In the genomic region with DNA sequence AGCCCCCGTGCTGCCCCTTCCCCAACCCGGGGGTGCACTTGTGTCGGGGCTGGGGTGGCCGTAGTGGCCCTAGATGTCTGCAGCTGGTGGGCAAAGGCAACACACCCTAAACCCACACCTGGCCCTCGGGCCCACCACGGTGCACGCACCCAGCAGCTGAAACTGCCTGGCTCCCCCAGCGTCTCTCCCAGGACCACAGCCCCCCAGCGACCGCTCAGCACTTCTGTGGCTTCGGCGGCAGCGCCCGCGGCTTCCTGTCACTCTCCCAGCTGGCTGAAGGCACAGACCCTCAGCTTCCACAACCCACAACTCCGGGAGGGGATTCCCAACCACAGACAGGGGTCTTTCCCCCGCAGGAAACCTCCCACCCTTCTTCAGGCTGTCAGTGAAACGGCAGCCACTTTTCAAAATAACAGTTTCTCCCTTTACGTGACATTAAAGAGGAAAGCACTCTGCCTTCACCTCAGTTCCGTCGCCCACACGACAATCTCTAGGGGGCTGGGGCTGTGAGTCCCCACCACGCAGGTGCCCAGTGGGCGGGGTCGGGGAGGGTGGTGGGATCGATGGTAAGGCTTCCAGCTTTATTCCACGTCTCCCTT, we compare ENCODE assay signal across 9 cellular contexts. TPM values are rescaled to one million over a fixed set of nuclear protein-coding genes. Genes with fewer than 3 reads are reported as not detected.
DNase-seq lines count a peak whose midpoint lies in the region; ATAC-seq and TF ChIP-seq lines count a peak whose summit lies in the region.
"Had no signal": no experiment of that assay in that cellular context is flagged by ENCODE, and none has a peak within 500 bp of the region (broad histone marks: within the 10 kb centered on the region; RNA-seq: fewer than 3 reads in every experiment).

No MANE protein-coding gene starts in this region.

- TF ChIP-seq CTCF in lung (IDR thresholded peaks at IDR 0.05; ENCODE audit: control extremely low read depth, extremely low read depth) (no peak), foreskin keratinocyte (conservative IDR thresholded peaks at IDR 0.05) (no peak)

- peak overlapping the region; percentile 81 for H3K27ac ChIP-seq in adipose tissue (ENCODE audit: low read depth, low read length)
- peak overlapping the region; percentile 74 to 84 for H3K27ac ChIP-seq in lung (ENCODE audit: low read depth in 1 of 2, low read length in 1 of 2)
- no peak overlapping the region for H3K27ac ChIP-seq in foreskin keratinocyte

- peak overlapping the region; percentile 74 for H3K27ac Mint-ChIP-seq in stimulated activated memory B cell treated with anti-CD40 and anti-IgM and Interleukin-4, amounts not matched to agents 10 μg/mL and 1 μg/mL and 100 μg/mL, for 72 hours

- no peak overlapping the region for H3K4me3 ChIP-seq in lung

- H3K27me3 ChIP-seq in lung (ENCODE audit: control insufficient read depth, insufficient read depth): peaks cover 3% of the 10 kb centered on the region
- peaks cover 10% of the 10 kb centered on the region for H3K27me3 ChIP-seq in foreskin keratinocyte

- peaks cover 44% of the 10 kb centered on the region for H3K27me3 Mint-ChIP-seq in stimulated activated memory B cell treated with anti-CD40 and anti-IgM and Interleukin-4, amounts not matched to agents 10 μg/mL and 1 μg/mL and 100 μg/mL, for 72 hours

- no peaks in the 10 kb centered on the region for H3K4me1 ChIP-seq in lung (ENCODE audit: control insufficient read depth in 2 of 2, insufficient read depth in 2 of 2, low read length in 2 of 2)
- H3K4me1 ChIP-seq in foreskin keratinocyte: no peaks in the 10 kb centered on the region

- no peak for ATAC-seq in lung (ENCODE audit: insufficient read depth, low FRiP score)
- ATAC-seq in stimulated activated memory B cell treated with anti-CD40 and anti-IgM and Interleukin-4, amounts not matched to agents 10 μg/mL and 1 μg/mL and 100 μg/mL, for 72 hours: peak; percentile 44
- ATAC-seq in foreskin keratinocyte: no peak
- ATAC-seq in GM18511 (IDR thresholded peaks at IDR 0.05; ENCODE audit: unreplicated experiment): no peak
- ATAC-seq in GM19035 (IDR thresholded peaks at IDR 0.05; ENCODE audit: unreplicated experiment): no peak

- WGBS in adipose tissue, 3 donors: 36 to 56% (median 46%) methylated on average over 25 to 27 of the region's 27 CpGs
- 24 to 47% methylated on average over 27 of the region's 27 CpGs for WGBS in lung, 2 donors

- no peaks in the 10 kb centered on the region for H3K36me3 ChIP-seq in lung (ENCODE audit: control insufficient read depth in 2 of 2, insufficient read depth in 2 of 2, low read length in 2 of 2)

- peaks cover 18% of the 10 kb centered on the region for H3K9me3 Mint-ChIP-seq in stimulated activated memory B cell treated with anti-CD40 and anti-IgM and Interleukin-4, amounts not matched to agents 10 μg/mL and 1 μg/mL and 100 μg/mL, for 72 hours

- peaks cover 6% of the 10 kb centered on the region for H3K4me1 Mint-ChIP-seq in stimulated activated memory B cell treated with anti-CD40 and anti-IgM and Interleukin-4, amounts not matched to agents 10 μg/mL and 1 μg/mL and 100 μg/mL, for 72 hours

- DNase-seq in KG1 (lab: John Stamatoyannopoulos, UW) (peak; percentile 37), lung (ENCODE audit: low spot score) (no peak), foreskin keratinocyte (no peak), NCI-H526 treated with DMSO at 0.1 percent for 48 hours (lab: John Stamatoyannopoulos, UW) (no peak)
- DNase-seq: Kasumi-1 had no signal

- peaks cover 0 to 9% of the 10 kb centered on the region in 2 donors for H3K9me3 ChIP-seq in lung (ENCODE audit: control insufficient read depth in 2 of 2, insufficient read depth in 1 of 2, low read length in 1 of 2)

- H3K36me3 Mint-ChIP-seq in stimulated activated memory B cell treated with anti-CD40 and anti-IgM and Interleukin-4, amounts not matched to agents 10 μg/mL and 1 μg/mL and 100 μg/mL, for 72 hours: no peaks in the 10 kb centered on the region

- H3K4me3 Mint-ChIP-seq in stimulated activated memory B cell treated with anti-CD40 and anti-IgM and Interleukin-4, amounts not matched to agents 10 μg/mL and 1 μg/mL and 100 μg/mL, for 72 hours: peak overlapping the region; percentile 34

RNA-seq across cellular contexts. Expression of a gene that starts 40.7 kb away (rescaled TPM):
- 100 to 1,000 TPM in 2 of 3 donors, 10 to 100 TPM in 1; 65.8 to 455 (median 431) TPM for polyA plus RNA-seq in adipose tissue
- 100 to 1,000 TPM; 350 to 466 TPM for total RNA-seq in lung
- polyA plus RNA-seq in lung: 100 to 1,000 TPM; 192 to 234 TPM
- total RNA-seq in foreskin keratinocyte: 0.04 and 0.17 TPM in 2 replicates
- polyA plus RNA-seq in foreskin keratinocyte: 0.06 and 0.13 TPM in 2 replicates

Comparison
In these comparisons a context has a peak if more than half of its experiments do, and no peak if none do; other contexts are left out.
1. RNA of a gene that starts 40.7 kb away (polyA plus RNA-seq): 65.8 to 455 TPM in adipose tissue and 192 to 234 TPM in lung; 0.06 to 0.13 TPM in foreskin keratinocyte; every median in the first group is over 10 times any median in the second.